1 cellular context compared by ENCODE assay signal in the genomic region with DNA sequence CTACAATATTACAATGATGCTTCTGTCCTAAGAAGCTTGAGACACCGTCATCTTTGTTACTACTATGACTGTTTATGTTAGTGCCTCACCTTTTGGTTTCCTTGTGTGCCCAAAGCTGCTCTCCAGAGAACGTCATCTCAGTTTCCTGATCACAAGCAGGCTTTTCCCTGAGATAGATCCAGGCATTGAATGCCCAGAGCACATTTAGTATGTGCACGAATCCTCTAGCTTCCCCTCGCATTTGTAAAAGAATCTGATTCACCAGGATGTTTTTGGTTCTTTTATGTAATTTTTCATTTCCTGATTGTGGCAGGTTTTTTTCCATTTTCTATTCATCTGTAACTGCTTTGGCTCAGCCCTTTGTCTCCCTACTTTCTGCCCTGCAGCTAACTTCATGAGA.
TF ChIP-seq lines count a peak whose summit lies in the region.

No MANE protein-coding gene starts in this region.

TF ChIP-seq in WTC11, 78 proteins besides CTCF, POLR2A, EP300 and RAD21 (continued from another document):
- TF ChIP-seq ATF1 (CRISPR knock-in tag; IDR thresholded peaks at IDR 0.05) (no peak), SMAD3 (CRISPR knock-in tag; IDR thresholded peaks at IDR 0.05; ENCODE audit: borderline replicate concordance) (no peak), HMGXB4 (CRISPR knock-in tag; IDR thresholded peaks at IDR 0.05) (no peak), ZNF138 (CRISPR knock-in tag; conservative IDR thresholded peaks at IDR 0.05) (no peak), MXD4 (CRISPR knock-in tag; IDR thresholded peaks at IDR 0.05; ENCODE audit: borderline replicate concordance) (no peak), ATF2 (CRISPR knock-in tag; IDR thresholded peaks at IDR 0.05; ENCODE audit: borderline replicate concordance, low read depth) (no peak), TCF7 (CRISPR knock-in tag; IDR thresholded peaks at IDR 0.05; ENCODE audit: low read depth) (no peak), ZNF219 (CRISPR knock-in tag; IDR thresholded peaks at IDR 0.05; ENCODE audit: borderline replicate concordance) (no peak), NFYB (CRISPR knock-in tag; conservative IDR thresholded peaks at IDR 0.05; ENCODE audit: low read depth) (no peak), MYBL2 (CRISPR knock-in tag; IDR thresholded peaks at IDR 0.05) (no peak), NFE2L1 (CRISPR knock-in tag; IDR thresholded peaks at IDR 0.05) (no peak), ZNF317 (CRISPR knock-in tag; IDR thresholded peaks at IDR 0.05; ENCODE audit: borderline replicate concordance, low read depth) (no peak), JUN (CRISPR knock-in tag; IDR thresholded peaks at IDR 0.05) (no peak)
- TF ChIP-seq, protein P1, sequence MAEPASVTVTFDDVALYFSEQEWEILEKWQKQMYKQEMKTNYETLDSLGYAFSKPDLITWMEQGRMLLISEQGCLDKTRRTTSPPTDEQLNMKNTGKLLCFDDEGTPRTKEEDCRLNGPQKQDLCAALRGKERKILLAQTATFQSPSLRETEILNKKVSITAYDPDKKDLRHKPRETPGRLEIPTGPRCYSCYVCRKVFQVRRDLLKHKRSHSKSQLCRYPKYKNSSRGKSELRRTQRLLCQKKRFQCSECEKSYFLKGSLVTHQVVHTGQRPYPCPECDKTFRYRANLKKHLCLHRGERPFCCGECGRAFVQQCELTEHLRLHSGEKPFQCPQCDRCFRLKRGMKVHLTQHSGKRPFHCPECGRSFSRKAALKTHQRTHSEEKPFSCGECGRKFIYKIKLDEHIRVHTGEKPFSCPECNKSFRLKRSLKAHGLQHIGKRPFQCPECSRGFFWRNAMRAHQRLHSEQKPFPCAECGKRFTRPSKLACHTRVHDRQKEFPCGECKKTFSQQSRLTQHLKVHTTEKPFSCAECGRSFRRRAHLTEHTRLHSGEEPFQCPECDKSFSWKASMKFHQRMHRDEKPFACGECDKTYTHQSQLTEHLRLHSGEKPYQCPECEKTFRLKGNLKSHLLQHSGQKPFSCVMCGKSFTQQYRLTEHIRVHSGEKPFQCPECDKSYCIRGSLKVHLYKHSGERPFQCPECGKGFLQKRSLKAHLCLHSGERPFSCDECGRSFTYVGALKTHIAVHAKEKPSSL (CRISPR knock-in tag; conservative IDR thresholded peaks at IDR 0.05) = no peak
- TF ChIP-seq, protein P2, sequence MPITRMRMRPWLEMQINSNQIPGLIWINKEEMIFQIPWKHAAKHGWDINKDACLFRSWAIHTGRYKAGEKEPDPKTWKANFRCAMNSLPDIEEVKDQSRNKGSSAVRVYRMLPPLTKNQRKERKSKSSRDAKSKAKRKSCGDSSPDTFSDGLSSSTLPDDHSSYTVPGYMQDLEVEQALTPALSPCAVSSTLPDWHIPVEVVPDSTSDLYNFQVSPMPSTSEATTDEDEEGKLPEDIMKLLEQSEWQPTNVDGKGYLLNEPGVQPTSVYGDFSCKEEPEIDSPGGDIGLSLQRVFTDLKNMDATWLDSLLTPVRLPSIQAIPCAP (CRISPR knock-in tag; IDR thresholded peaks at IDR 0.05) = no peak
- TF ChIP-seq, protein P3, sequence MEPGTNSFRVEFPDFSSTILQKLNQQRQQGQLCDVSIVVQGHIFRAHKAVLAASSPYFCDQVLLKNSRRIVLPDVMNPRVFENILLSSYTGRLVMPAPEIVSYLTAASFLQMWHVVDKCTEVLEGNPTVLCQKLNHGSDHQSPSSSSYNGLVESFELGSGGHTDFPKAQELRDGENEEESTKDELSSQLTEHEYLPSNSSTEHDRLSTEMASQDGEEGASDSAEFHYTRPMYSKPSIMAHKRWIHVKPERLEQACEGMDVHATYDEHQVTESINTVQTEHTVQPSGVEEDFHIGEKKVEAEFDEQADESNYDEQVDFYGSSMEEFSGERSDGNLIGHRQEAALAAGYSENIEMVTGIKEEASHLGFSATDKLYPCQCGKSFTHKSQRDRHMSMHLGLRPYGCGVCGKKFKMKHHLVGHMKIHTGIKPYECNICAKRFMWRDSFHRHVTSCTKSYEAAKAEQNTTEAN (CRISPR knock-in tag; IDR thresholded peaks at IDR 0.05) = no peak
